Comparison of ENCODE assay signal across 8 cellular contexts in the genomic region with DNA sequence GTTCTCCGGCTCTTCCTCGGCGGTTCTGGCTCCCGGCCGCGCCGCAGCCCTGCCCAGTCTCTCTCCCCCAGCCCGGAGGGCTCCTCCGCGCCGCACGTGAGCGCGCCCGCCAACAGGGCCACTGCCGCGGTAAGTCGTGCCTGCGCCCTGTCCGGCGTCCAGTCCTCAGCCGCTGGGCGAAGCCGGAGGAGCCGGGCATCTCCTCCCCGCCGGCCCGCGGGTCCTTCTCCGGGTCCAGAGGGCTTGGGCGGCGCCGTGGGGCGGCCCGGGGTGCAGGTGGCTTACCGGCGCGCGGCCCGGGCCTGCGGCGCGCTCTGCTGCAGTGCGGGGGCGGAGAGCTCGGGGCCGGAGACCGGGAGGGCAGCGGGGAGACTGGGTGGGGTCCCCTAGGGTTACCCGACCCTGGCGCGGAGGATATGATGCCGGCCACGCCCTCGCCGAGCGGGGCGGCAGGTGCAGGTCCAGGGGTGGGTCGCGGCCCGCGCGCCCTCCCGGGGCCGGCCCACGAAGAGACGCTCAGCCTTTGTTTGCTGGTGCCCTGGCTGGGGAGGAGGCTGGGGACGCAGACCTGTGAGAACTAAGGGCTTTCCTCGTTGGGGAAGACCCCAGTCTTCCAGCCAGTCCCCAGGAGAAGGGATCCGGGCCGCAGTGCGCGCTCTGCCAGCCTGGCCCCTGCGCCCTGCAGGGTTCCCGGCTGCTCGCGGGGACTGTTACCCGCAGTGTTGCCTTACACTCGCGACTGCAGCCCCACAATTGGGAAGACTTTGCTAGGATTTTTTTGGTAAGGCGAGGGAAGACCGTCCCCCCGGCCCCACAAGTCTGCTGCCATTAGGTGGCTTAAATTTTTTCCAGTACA. TPM values are rescaled to one million over a fixed set of nuclear protein-coding genes. Genes with fewer than 3 reads are reported as not detected.
DNase-seq lines count a peak whose midpoint lies in the region; ATAC-seq and TF ChIP-seq lines count a peak whose summit lies in the region.

A gene with protein sequence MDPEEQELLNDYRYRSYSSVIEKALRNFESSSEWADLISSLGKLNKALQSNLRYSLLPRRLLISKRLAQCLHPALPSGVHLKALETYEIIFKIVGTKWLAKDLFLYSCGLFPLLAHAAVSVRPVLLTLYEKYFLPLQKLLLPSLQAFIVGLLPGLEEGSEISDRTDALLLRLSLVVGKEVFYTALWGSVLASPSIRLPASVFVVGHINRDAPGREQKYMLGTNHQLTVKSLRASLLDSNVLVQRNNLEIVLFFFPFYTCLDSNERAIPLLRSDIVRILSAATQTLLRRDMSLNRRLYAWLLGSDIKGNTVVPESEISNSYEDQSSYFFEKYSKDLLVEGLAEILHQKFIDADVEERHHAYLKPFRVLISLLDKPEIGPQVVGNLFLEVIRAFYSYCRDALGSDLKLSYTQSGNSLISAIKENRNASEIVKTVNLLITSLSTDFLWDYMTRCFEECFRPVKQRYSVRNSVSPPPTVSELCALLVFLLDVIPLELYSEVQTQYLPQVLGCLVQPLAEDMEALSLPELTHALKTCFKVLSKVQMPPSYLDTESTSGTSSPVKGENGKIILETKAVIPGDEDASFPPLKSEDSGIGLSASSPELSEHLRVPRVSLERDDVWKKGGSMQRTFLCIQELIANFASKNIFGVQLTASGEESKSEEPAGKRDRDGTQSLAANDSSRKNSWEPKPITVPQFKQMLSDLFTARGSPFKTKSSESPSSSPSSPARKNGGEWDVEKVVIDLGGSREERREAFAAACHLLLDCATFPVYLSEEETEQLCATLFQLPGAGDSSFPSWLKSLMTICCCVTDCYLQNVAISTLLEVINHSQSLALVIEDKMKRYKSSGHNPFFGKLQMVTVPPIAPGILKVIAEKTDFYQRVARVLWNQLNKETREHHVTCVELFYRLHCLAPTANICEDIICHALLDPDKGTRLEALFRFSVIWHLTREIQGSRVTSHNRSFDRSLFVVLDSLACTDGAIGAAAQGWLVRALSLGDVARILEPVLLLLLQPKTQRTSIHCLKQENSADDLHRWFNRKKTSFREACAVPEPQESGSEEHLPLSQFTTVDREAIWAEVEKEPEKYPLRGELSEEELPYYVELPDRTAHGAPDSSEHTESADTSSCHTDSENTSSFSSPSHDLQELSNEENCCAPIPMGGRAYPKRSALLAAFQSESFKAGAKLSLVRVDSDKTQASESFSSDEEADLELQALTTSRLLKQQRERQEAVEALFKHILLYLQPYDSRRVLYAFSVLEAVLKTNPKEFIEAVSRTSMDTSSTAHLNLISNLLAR (N-terminal part only) (plus strand): TSS at position 10 of the 856 bp plus-strand sequence. CDS start 7,910 bp downstream, outside the sequence.

- H3K9me3 Mint-ChIP-seq in activated CD4-positive, alpha-beta T cell treated with anti-CD3 and anti-CD28 coated beads for 36 hours (ENCODE audit: low read depth), result no peaks in the 10 kb centered on the region
- no peaks in the 10 kb centered on the region for H3K9me3 Mint-ChIP-seq in naive thymus-derived CD8-positive, alpha-beta T cell

- no peaks in the 10 kb centered on the region for H3K36me3 ChIP-seq in KMS-11 (ENCODE audit: insufficient read depth)
- H3K36me3 ChIP-seq in upper lobe of right lung, result no peaks in the 10 kb centered on the region

- H4K20me1 ChIP-seq in KMS-11 (ENCODE audit: insufficient read depth), result no peaks in the 10 kb centered on the region

- TF ChIP-seq CTCF in GM12865 (IDR thresholded peaks at IDR 0.05; ENCODE audit: insufficient read depth, low read depth, low read length, missing control alignments) (no peak), KMS-11 (conservative IDR thresholded peaks at IDR 0.05; ENCODE audit: low read depth, low read length) (no peak), epithelial cell of proximal tubule (conservative IDR thresholded peaks at IDR 0.05; ENCODE audit: low read depth, low read length) (no peak), upper lobe of right lung (IDR thresholded peaks at IDR 0.05) (no peak)

- peak within 1 kb of the TSS; percentile 32; the same call in 1 of the 2 replicates for H3K27ac ChIP-seq in KMS-11
- H3K27ac ChIP-seq in upper lobe of right lung, result peak within 1 kb of the TSS; percentile 87

- no peaks in the 10 kb centered on the region for H3K27me3 Mint-ChIP-seq in activated CD4-positive, alpha-beta T cell treated with anti-CD3 and anti-CD28 coated beads for 36 hours
- H3K27me3 Mint-ChIP-seq in naive thymus-derived CD8-positive, alpha-beta T cell, result no peaks in the 10 kb centered on the region

- peak within 1 kb of the TSS; percentile 77 for H3K4me3 Mint-ChIP-seq in activated CD4-positive, alpha-beta T cell treated with anti-CD3 and anti-CD28 coated beads for 36 hours
- H3K4me3 Mint-ChIP-seq in naive thymus-derived CD8-positive, alpha-beta T cell, result peak within 1 kb of the TSS; percentile 77 to 91 (median 85)

- H3K4me1 Mint-ChIP-seq in activated CD4-positive, alpha-beta T cell treated with anti-CD3 and anti-CD28 coated beads for 36 hours, result peaks cover 23% of the 10 kb centered on the region
- peaks cover 8 to 40% (median 33%) of the 10 kb centered on the region in 4 donors for H3K4me1 Mint-ChIP-seq in naive thymus-derived CD8-positive, alpha-beta T cell

- H3K27ac Mint-ChIP-seq in activated CD4-positive, alpha-beta T cell treated with anti-CD3 and anti-CD28 coated beads for 36 hours, result peak within 1 kb of the TSS; percentile 25
- H3K27ac Mint-ChIP-seq in naive thymus-derived CD8-positive, alpha-beta T cell, result peak within 1 kb of the TSS in 9 of 10 donors; percentile 37 to 91 (median 83)

- H3K4me3 ChIP-seq in GM12865 (ENCODE audit: low read depth, low read length) (peak within 1 kb of the TSS; percentile 82), KMS-11 (IDR thresholded peaks at IDR 0.05; ENCODE audit: insufficient read depth, low read depth, low read length) (no peak within 1 kb of the TSS), epithelial cell of proximal tubule (ENCODE audit: low read depth, low read length) (peak within 1 kb of the TSS; percentile 86), upper lobe of right lung (peak within 1 kb of the TSS; percentile 93)

- H3K4me2 ChIP-seq in KMS-11, result peak within 1 kb of the TSS; percentile 76

- peak within 1 kb of the TSS; percentile 65; the same call in 1 of the 2 replicates for H3K9ac ChIP-seq in KMS-11

- DNase-seq in GM12865 (ENCODE audit: low read depth) (no peak), epithelial cell of proximal tubule (ENCODE audit: low read depth) (no peak), upper lobe of right lung (no peak), MV-4-11 (lab: John Stamatoyannopoulos, UW) (no peak)
- peak; percentile 64 for DNase-seq in activated CD4-positive, alpha-beta T cell treated with anti-CD3 and anti-CD28 coated beads for 36 hours
- peak in 4 of 10 donors; percentile 22 to 68 (median 36) for DNase-seq in naive thymus-derived CD8-positive, alpha-beta T cell

- CTCF ChIA-PET in activated CD4-positive, alpha-beta T cell treated with anti-CD3 and anti-CD28 coated beads for 36 hours (lab: Charles Lee), result no interaction called here

- intact Hi-C loops in activated CD4-positive, alpha-beta T cell treated with anti-CD3 and anti-CD28 coated beads for 36 hours (cut with DNase I, micrococcal nuclease), result loop anchor here (1.0 to 5.0 kb wide), 10 partner anchors 16 to 1210 kb away; a partner anchor contains a TSS
- intact Hi-C loops in upper lobe of right lung (cut with DNase I), result no loop called here

- POLR2A ChIA-PET in activated CD4-positive, alpha-beta T cell treated with anti-CD3 and anti-CD28 coated beads for 36 hours (lab: Charles Lee), result interaction anchor here (1.9 kb wide), 1 partner anchor 163 kb away, joined by 5 read pairs; a partner anchor contains a TSS
- POLR2A ChIA-PET in naive thymus-derived CD8-positive, alpha-beta T cell (lab: Charles Lee), result interaction anchor here (0.6 to 2.6 kb wide), 5 partner anchors 17 to 163 kb away, joined by 3 to 19 read pairs (median 5); a partner anchor contains a TSS

- H3K79me2 ChIP-seq in KMS-11 (ENCODE audit: insufficient read depth, low read depth), result no peaks in the 10 kb centered on the region

- H3K36me3 Mint-ChIP-seq in activated CD4-positive, alpha-beta T cell treated with anti-CD3 and anti-CD28 coated beads for 36 hours (ENCODE audit: low read depth), result no peaks in the 10 kb centered on the region
- H3K36me3 Mint-ChIP-seq in naive thymus-derived CD8-positive, alpha-beta T cell, result no peaks in the 10 kb centered on the region

- H3K27me3 ChIP-seq in KMS-11 (ENCODE audit: insufficient read depth, low read depth) (no peaks in the 10 kb centered on the region; the same call in 1 of the 2 replicates), upper lobe of right lung (no peaks in the 10 kb centered on the region)

- H3K9me3 ChIP-seq in upper lobe of right lung, result no peaks in the 10 kb centered on the region

- H3K4me1 ChIP-seq in KMS-11 (ENCODE audit: low read depth, poor library complexity, severe bottlenecking) (peaks cover 15% of the 10 kb centered on the region), upper lobe of right lung (peaks cover 16% of the 10 kb centered on the region)

- ATAC-seq in GM21717 (IDR thresholded peaks at IDR 0.05; ENCODE audit: unreplicated experiment), result peak; percentile 21
- peak; percentile 1 for ATAC-seq in activated CD4-positive, alpha-beta T cell treated with anti-CD3 and anti-CD28 coated beads for 36 hours
- ATAC-seq in naive thymus-derived CD8-positive, alpha-beta T cell, result peak in 1 of 2 donors; percentile 13
- ATAC-seq in upper lobe of right lung, result peak; percentile 20

- peak within 1 kb of the TSS; percentile 81 for H2AFZ ChIP-seq in KMS-11 (ENCODE audit: low read depth)

RNA-seq across cellular contexts. Expression of the gene that starts here (rescaled TPM):
- 10 to 100 TPM; 15.0 to 19.0 TPM for total RNA-seq in activated CD4-positive, alpha-beta T cell treated with anti-CD3 and anti-CD28 coated beads for 36 hours
- 37.6 and 40.7 TPM in 2 replicates for total RNA-seq in epithelial cell of proximal tubule
- total RNA-seq in naive thymus-derived CD8-positive, alpha-beta T cell, result 10 to 100 TPM; 15.4 to 15.8 TPM
- 1 to 10 TPM; 4.6 to 8.4 (median 5.0) TPM for polyA plus RNA-seq in naive thymus-derived CD8-positive, alpha-beta T cell
- total RNA-seq in upper lobe of right lung, result 19.0 TPM
